In the genomic region with DNA sequence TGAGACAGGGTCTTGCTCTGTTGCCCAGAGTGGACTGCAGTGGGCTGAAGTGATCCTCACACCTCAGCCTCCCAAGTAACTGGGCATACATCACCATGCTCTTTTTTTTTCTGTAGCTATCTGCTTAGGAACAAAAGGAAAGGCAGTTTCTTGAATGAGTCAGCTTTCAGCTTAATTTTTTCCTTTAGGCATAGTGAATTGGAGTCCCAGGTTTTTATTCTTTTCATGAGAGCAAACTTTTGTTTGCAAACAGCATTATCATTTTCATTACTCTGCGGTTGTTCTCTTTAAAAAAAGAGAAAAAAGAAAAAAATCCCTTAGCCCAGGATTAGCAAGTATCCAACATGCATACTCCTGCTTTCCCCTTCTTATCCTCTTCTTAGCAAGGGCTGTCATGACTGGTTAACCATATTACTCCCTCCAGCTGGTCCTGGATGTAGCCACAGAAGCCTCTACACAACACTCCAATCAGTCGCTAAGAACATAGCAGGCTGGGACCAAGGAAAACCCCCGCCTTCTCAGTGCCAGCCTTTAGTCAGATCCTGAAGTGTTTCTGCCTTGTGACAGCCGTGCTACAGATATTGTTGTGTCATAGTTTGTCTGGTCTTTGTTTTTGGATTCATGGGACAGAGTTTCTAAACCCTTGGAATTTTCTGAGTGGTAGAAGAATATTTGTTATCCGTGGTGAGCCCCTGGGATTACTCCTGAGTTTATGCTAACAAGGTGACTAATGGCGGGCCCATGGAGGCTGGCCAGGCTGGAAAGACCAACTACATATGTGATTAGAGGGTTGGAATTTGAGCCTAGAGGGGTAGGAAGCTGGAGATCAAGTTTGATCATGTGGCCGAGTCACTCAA, we compare ENCODE assay signal across 9 cellular contexts. TPM values are rescaled to one million over a fixed set of nuclear protein-coding genes. Genes with fewer than 3 reads are reported as not detected.
DNase-seq lines count a peak whose midpoint lies in the region; ATAC-seq and TF ChIP-seq lines count a peak whose summit lies in the region.
"Had no signal": no experiment of that assay in that cellular context is flagged by ENCODE, and none has a peak within 500 bp of the region (broad histone marks: within the 10 kb centered on the region; RNA-seq: fewer than 3 reads in every experiment).

No MANE protein-coding gene starts in this region.

- peaks cover 12% of the 10 kb centered on the region for H3K27me3 Mint-ChIP-seq in Calu3 (ENCODE audit: unreplicated experiment)

- no peaks in the 10 kb centered on the region for H3K36me3 Mint-ChIP-seq in Calu3 (ENCODE audit: insufficient read depth, unreplicated experiment)

- CTCF ChIA-PET in Calu3 (lab: Charles Lee) = no interaction called here

- no peak overlapping the region for H3K4me3 Mint-ChIP-seq in Calu3 (ENCODE audit: low read depth, unreplicated experiment)

- no peak overlapping the region for H3K27ac Mint-ChIP-seq in Calu3 (ENCODE audit: unreplicated experiment)

- H3K9me3 ChIP-seq in thoracic aorta = no peaks in the 10 kb centered on the region

- DNase-seq in DMS53 (lab: John Stamatoyannopoulos, UW) (peak; percentile 27), DMS53 treated with DMSO at 0.1 percent for 48 hours (lab: John Stamatoyannopoulos, UW; ENCODE audit: unreplicated experiment) (no peak), astrocyte of the spinal cord (ENCODE audit: low read depth, low spot score) (peak; percentile 59), kidney tubule cell (ENCODE audit: low spot score) (peak; percentile 68), thoracic aorta (ENCODE audit: low spot score) (no peak), Calu3 (no peak), NCI-H2029 (lab: John Stamatoyannopoulos, UW) (no peak)
- no peak for DNase-seq in activated naive CD4-positive, alpha-beta T cell treated with Interleukin-2 at 50 U/mL for 16 hours

- ATAC-seq in thoracic aorta (ENCODE audit: insufficient number of reproducible peaks, low FRiP score, low read depth) = no peak

- H3K27me3 ChIP-seq in thoracic aorta (replicated peaks; ENCODE audit: insufficient read depth) = no peaks in the 10 kb centered on the region

- H3K36me3 ChIP-seq in thoracic aorta = no peaks in the 10 kb centered on the region

- H3K27ac ChIP-seq in thoracic aorta = peak overlapping the region; percentile 42 to 52
- H3K27ac ChIP-seq: 22Rv1 had no signal

- no peaks in the 10 kb centered on the region for H3K9me3 Mint-ChIP-seq in Calu3 (ENCODE audit: low read depth, unreplicated experiment)

- no peak overlapping the region for H3K4me3 ChIP-seq in astrocyte of the spinal cord (ENCODE audit: low read depth, low read length)
- H3K4me3 ChIP-seq in thoracic aorta = no peak overlapping the region

- in situ Hi-C loops in astrocyte of the spinal cord (cut with HindIII; ENCODE audit: low sequenced_read_pairs) = no loop called here

- intact Hi-C loops in Calu3 (cut with micrococcal nuclease; ENCODE audit: unreplicated experiment) = no loop called here

- no TSS peak for BruUV-seq in Calu3 (replicated peaks; lab: Mats Ljungman, UMichigan)

- H3K4me1 Mint-ChIP-seq in Calu3 (ENCODE audit: low read depth, unreplicated experiment) = no peaks in the 10 kb centered on the region

- TF ChIP-seq CTCF in astrocyte of the spinal cord (IDR thresholded peaks at IDR 0.05; ENCODE audit: low read depth, low read length) = no peak
- no peak for TF ChIP-seq CTCF in thoracic aorta (IDR thresholded peaks at IDR 0.05)
- TF ChIP-seq CTCF in Calu3 (IDR thresholded peaks at IDR 0.05; ENCODE audit: unreplicated experiment) = no peak

- peaks cover 7 to 21% of the 10 kb centered on the region in 2 donors for H3K4me1 ChIP-seq in thoracic aorta (ENCODE audit: control insufficient read depth in 1 of 2, low read depth in 2 of 2)

RNA-seq across cellular contexts. Expression of a gene that starts 23.3 kb away (rescaled TPM):
- 10 to 100 TPM; 11.9 to 32.7 TPM for total RNA-seq in thoracic aorta
- total RNA-seq in Calu3 (2022) = 3.5 and 3.8 TPM in 2 replicates

Comparison
In these comparisons a context has a peak if more than half of its experiments do, and no peak if none do; other contexts are left out.
1. DNase-seq: peak in DMS53 (single experiment), astrocyte of the spinal cord (single experiment) and kidney tubule cell (single experiment); none in DMS53 treated with DMSO at 0.1 percent for 48 hours (single experiment), thoracic aorta (single experiment), Calu3 (single experiment), activated naive CD4-positive, alpha-beta T cell treated with Interleukin-2 at 50 U/mL for 16 hours (single experiment) and NCI-H2029 (single experiment).